In the genomic region with DNA sequence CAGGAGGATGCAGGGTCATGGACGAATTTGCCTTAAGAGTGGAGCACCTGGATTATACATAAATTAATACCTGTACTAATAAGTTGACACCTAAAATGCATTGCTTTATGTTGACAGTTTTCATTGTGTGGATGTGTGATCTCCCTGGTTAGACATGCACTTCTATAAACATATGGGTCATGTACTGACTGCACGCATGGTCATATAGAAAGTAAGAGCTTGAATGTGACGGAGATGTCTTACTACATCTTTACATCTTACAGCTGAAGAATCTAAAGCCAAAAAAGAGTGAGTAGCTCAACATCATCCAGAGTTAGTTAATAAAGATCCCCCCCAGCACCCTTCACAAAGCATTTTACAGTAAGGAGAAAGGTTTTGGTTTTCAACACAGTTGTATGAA, we compare ENCODE assay signal across 2 cellular contexts.
TF ChIP-seq lines count a peak whose summit lies in the region.

No MANE protein-coding gene starts in this region.

TF ChIP-seq in IMR-90, 13 proteins besides CTCF, POLR2A, EP300 and RAD21:
- TF ChIP-seq MXI1 (IDR thresholded peaks at IDR 0.05; ENCODE audit: borderline replicate concordance, low read depth, low read length) (no peak), MAFK (IDR thresholded peaks at IDR 0.05; ENCODE audit: low read depth, low read length) (no peak), RCOR1 (IDR thresholded peaks at IDR 0.05; ENCODE audit: insufficient replicate concordance, low read length) (no peak), CHD1 (IDR thresholded peaks at IDR 0.05; ENCODE audit: low read depth, low read length) (no peak), SMC3 (IDR thresholded peaks at IDR 0.05; ENCODE audit: low read depth, low read length) (no peak), CEBPB (IDR thresholded peaks at IDR 0.05; ENCODE audit: low read depth, low read length) (no peak), NFE2L2 (IDR thresholded peaks at IDR 0.05; ENCODE audit: low read depth, low read length) (no peak), RFX5 (IDR thresholded peaks at IDR 0.05; ENCODE audit: low read depth, low read length) (no peak), MAZ (IDR thresholded peaks at IDR 0.05; ENCODE audit: borderline replicate concordance, low read depth, low read length) (no peak), FOS (IDR thresholded peaks at IDR 0.05; ENCODE audit: low read depth, low read length) (no peak), BHLHE40 (IDR thresholded peaks at IDR 0.05; ENCODE audit: low read depth, low read length) (no peak)
- TF ChIP-seq, protein P1, sequence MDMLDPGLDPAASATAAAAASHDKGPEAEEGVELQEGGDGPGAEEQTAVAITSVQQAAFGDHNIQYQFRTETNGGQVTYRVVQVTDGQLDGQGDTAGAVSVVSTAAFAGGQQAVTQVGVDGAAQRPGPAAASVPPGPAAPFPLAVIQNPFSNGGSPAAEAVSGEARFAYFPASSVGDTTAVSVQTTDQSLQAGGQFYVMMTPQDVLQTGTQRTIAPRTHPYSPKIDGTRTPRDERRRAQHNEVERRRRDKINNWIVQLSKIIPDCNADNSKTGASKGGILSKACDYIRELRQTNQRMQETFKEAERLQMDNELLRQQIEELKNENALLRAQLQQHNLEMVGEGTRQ (IDR thresholded peaks at IDR 0.05; ENCODE audit: low read depth, low read length) = no peak
- TF ChIP-seq, protein P2, sequence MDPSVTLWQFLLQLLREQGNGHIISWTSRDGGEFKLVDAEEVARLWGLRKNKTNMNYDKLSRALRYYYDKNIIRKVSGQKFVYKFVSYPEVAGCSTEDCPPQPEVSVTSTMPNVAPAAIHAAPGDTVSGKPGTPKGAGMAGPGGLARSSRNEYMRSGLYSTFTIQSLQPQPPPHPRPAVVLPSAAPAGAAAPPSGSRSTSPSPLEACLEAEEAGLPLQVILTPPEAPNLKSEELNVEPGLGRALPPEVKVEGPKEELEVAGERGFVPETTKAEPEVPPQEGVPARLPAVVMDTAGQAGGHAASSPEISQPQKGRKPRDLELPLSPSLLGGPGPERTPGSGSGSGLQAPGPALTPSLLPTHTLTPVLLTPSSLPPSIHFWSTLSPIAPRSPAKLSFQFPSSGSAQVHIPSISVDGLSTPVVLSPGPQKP (IDR thresholded peaks at IDR 0.05; ENCODE audit: borderline replicate concordance, low read depth, low read length) = no peak

TF ChIP-seq in GM12878, 131 proteins besides CTCF, POLR2A, EP300 and RAD21:
- TF ChIP-seq, protein P3, sequence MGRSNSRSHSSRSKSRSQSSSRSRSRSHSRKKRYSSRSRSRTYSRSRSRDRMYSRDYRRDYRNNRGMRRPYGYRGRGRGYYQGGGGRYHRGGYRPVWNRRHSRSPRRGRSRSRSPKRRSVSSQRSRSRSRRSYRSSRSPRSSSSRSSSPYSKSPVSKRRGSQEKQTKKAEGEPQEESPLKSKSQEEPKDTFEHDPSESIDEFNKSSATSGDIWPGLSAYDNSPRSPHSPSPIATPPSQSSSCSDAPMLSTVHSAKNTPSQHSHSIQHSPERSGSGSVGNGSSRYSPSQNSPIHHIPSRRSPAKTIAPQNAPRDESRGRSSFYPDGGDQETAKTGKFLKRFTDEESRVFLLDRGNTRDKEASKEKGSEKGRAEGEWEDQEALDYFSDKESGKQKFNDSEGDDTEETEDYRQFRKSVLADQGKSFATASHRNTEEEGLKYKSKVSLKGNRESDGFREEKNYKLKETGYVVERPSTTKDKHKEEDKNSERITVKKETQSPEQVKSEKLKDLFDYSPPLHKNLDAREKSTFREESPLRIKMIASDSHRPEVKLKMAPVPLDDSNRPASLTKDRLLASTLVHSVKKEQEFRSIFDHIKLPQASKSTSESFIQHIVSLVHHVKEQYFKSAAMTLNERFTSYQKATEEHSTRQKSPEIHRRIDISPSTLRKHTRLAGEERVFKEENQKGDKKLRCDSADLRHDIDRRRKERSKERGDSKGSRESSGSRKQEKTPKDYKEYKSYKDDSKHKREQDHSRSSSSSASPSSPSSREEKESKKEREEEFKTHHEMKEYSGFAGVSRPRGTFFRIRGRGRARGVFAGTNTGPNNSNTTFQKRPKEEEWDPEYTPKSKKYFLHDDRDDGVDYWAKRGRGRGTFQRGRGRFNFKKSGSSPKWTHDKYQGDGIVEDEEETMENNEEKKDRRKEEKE (IDR thresholded peaks at IDR 0.05) = no peak
- TF ChIP-seq MXI1 (IDR thresholded peaks at IDR 0.05; ENCODE audit: low read depth, low read length) = no peak
- TF ChIP-seq, protein P4, sequence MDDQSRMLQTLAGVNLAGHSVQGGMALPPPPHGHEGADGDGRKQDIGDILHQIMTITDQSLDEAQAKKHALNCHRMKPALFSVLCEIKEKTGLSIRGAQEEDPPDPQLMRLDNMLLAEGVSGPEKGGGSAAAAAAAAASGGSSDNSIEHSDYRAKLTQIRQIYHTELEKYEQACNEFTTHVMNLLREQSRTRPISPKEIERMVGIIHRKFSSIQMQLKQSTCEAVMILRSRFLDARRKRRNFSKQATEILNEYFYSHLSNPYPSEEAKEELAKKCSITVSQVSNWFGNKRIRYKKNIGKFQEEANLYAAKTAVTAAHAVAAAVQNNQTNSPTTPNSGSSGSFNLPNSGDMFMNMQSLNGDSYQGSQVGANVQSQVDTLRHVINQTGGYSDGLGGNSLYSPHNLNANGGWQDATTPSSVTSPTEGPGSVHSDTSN (IDR thresholded peaks at IDR 0.05; ENCODE audit: insufficient replicate concordance, low read depth, low read length) = no peak
- TF ChIP-seq JUNB (IDR thresholded peaks at IDR 0.05) = peak; percentile 18; the same call in 1 of the 2 replicates
- no peak for TF ChIP-seq RFX5 (IDR thresholded peaks at IDR 0.05; ENCODE audit: low read depth, low read length)
- TF ChIP-seq, protein P5, sequence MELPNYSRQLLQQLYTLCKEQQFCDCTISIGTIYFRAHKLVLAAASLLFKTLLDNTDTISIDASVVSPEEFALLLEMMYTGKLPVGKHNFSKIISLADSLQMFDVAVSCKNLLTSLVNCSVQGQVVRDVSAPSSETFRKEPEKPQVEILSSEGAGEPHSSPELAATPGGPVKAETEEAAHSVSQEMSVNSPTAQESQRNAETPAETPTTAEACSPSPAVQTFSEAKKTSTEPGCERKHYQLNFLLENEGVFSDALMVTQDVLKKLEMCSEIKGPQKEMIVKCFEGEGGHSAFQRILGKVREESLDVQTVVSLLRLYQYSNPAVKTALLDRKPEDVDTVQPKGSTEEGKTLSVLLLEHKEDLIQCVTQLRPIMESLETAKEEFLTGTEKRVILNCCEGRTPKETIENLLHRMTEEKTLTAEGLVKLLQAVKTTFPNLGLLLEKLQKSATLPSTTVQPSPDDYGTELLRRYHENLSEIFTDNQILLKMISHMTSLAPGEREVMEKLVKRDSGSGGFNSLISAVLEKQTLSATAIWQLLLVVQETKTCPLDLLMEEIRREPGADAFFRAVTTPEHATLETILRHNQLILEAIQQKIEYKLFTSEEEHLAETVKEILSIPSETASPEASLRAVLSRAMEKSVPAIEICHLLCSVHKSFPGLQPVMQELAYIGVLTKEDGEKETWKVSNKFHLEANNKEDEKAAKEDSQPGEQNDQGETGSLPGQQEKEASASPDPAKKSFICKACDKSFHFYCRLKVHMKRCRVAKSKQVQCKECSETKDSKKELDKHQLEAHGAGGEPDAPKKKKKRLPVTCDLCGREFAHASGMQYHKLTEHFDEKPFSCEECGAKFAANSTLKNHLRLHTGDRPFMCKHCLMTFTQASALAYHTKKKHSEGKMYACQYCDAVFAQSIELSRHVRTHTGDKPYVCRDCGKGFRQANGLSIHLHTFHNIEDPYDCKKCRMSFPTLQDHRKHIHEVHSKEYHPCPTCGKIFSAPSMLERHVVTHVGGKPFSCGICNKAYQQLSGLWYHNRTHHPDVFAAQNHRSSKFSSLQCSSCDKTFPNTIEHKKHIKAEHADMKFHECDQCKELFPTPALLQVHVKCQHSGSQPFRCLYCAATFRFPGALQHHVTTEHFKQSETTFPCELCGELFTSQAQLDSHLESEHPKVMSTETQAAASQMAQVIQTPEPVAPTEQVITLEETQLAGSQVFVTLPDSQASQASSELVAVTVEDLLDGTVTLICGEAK (IDR thresholded peaks at IDR 0.05; ENCODE audit: borderline replicate concordance) = no peak
TF ChIP-seq in GM12878: peak in this region for 1.
